Comparison of ENCODE assay signal across 18 cellular contexts in genomic region chr18:9177466-9177865, GRCh38. TPM values are rescaled to one million over a fixed set of nuclear protein-coding genes. Genes with fewer than 3 reads are reported as not detected.
A peak's percentile ranks its signal among the peaks of the same experiment; 100 is the strongest.
DNase-seq lines count a peak whose midpoint lies in the region; ATAC-seq, FAIRE-seq and TF ChIP-seq lines count a peak whose summit lies in the region.
"Had no signal": no experiment of that assay in that cellular context is flagged by ENCODE, and none has a peak within 500 bp of the region (broad histone marks: within the 10 kb centered on the region; RNA-seq: fewer than 3 reads in every experiment).

No MANE protein-coding gene starts in this region.

- DNase-seq in activated T-cell treated with anti-CD3 and anti-CD28 coated beads, Interleukin-2, amount 50 U/mL, for 72 hours = no peak
- DNase-seq in activated T-cell treated with anti-CD3 and anti-CD28 coated beads for 4 hours (no peak), GM18507 (ENCODE audit: extremely low spot score, insufficient read length, low read depth) (no peak), psoas muscle (no peak)
- no peak for DNase-seq in CD4-positive, CD25-positive, alpha-beta regulatory T cell
- DNase-seq: CD8-positive, alpha-beta T cell; Kasumi-1; MG63; NCI-H1048; NCI-H146; NCI-H2029 treated with DMSO at 0.1 percent for 48 hours; NCI-H2171; NCI-H526 had no signal

- H3K36me3 Mint-ChIP-seq in activated T-cell treated with anti-CD3 and anti-CD28 coated beads, Interleukin-2, amount 50 U/mL, for 72 hours (ENCODE audit: insufficient read depth in 2 of 2) = peaks cover 9 to 25% of the 10 kb centered on the region in 2 donors
- H3K36me3 Mint-ChIP-seq in CD4-positive, CD25-positive, alpha-beta regulatory T cell = peaks cover 27% of the 10 kb centered on the region

- ATAC-seq in activated T-cell treated with anti-CD3 and anti-CD28 coated beads, Interleukin-2, amount 50 U/mL, for 72 hours (replicated peaks in 1 of 2) = no peak
- no peak for ATAC-seq in CD4-positive, CD25-positive, alpha-beta regulatory T cell (ENCODE audit: low read depth in 2 of 2)
- ATAC-seq in psoas muscle (peak; percentile 20 to 73 (median 52)), GM19328 (IDR thresholded peaks at IDR 0.05; ENCODE audit: unreplicated experiment) (no peak), GM21723 (IDR thresholded peaks at IDR 0.05; ENCODE audit: unreplicated experiment) (no peak)
- ATAC-seq: A549; CD8-positive, alpha-beta T cell had no signal

- H3K27me3 Mint-ChIP-seq in activated T-cell treated with anti-CD3 and anti-CD28 coated beads, Interleukin-2, amount 50 U/mL, for 72 hours (ENCODE audit: low read depth) = no peaks in the 10 kb centered on the region
- H3K27me3 Mint-ChIP-seq in CD4-positive, CD25-positive, alpha-beta regulatory T cell = no peaks in the 10 kb centered on the region

- H3K4me1 Mint-ChIP-seq in activated T-cell treated with anti-CD3 and anti-CD28 coated beads, Interleukin-2, amount 50 U/mL, for 72 hours (ENCODE audit: low read depth) = peaks cover 47% of the 10 kb centered on the region
- H3K4me1 Mint-ChIP-seq in CD4-positive, CD25-positive, alpha-beta regulatory T cell = peaks cover 39 to 92% (median 63%) of the 10 kb centered on the region in 4 donors

- TF ChIP-seq CTCF in psoas muscle (IDR thresholded peaks at IDR 0.05) = no peak

- no peaks in the 10 kb centered on the region for H3K27me3 ChIP-seq in CD4-positive, CD25-positive, alpha-beta regulatory T cell (ENCODE audit: control insufficient read depth, insufficient read depth, low read length)
- H3K27me3 ChIP-seq in psoas muscle (ENCODE audit: insufficient read depth in 3 of 3, low read length in 2 of 3) = no peaks in the 10 kb centered on the region
- H3K27me3 ChIP-seq: MG63 had no signal

- H3K4me1 ChIP-seq in CD4-positive, CD25-positive, alpha-beta regulatory T cell (ENCODE audit: control insufficient read depth, insufficient read depth, low read length, poor library complexity, severe bottlenecking) = peaks cover 30% of the 10 kb centered on the region
- H3K4me1 ChIP-seq in psoas muscle = peaks cover 38% of the 10 kb centered on the region
- H3K4me1 ChIP-seq: A549 had no signal

- peak overlapping the region; percentile 68 for H3K27ac Mint-ChIP-seq in activated T-cell treated with anti-CD3 and anti-CD28 coated beads, Interleukin-2, amount 50 U/mL, for 72 hours
- H3K27ac Mint-ChIP-seq in CD4-positive, CD25-positive, alpha-beta regulatory T cell = peak overlapping the region in 1 of 3 donors; percentile 13
- H3K27ac Mint-ChIP-seq: CD8-positive, alpha-beta T cell had no signal

- H3K9me3 Mint-ChIP-seq in activated T-cell treated with anti-CD3 and anti-CD28 coated beads, Interleukin-2, amount 50 U/mL, for 72 hours = peaks cover under 1 to 3% of the 10 kb centered on the region in 2 donors
- no peaks in the 10 kb centered on the region for H3K9me3 Mint-ChIP-seq in CD4-positive, CD25-positive, alpha-beta regulatory T cell
- H3K9me3 Mint-ChIP-seq: CD8-positive, alpha-beta T cell had no signal

- FAIRE-seq in GM18507 (lab: Jason Lieb, UNC) = peak; percentile 51
- FAIRE-seq: A549, GM12892, H1 had no signal

- no peaks in the 10 kb centered on the region for H3K9me3 ChIP-seq in CD4-positive, CD25-positive, alpha-beta regulatory T cell (ENCODE audit: control insufficient read depth in 2 of 2, low read length in 2 of 2)
- no peaks in the 10 kb centered on the region for H3K9me3 ChIP-seq in psoas muscle
- H3K9me3 ChIP-seq: A549, MG63 had no signal

- peak overlapping the region; percentile 24 for H3K4me3 ChIP-seq in CD4-positive, CD25-positive, alpha-beta regulatory T cell (ENCODE audit: low read depth, low read length)
- no peak overlapping the region for H3K4me3 ChIP-seq in psoas muscle
- H3K4me3 ChIP-seq: A549, MG63 had no signal

- peak overlapping the region in 1 of 2 donors; percentile 8 for H3K4me3 Mint-ChIP-seq in activated T-cell treated with anti-CD3 and anti-CD28 coated beads, Interleukin-2, amount 50 U/mL, for 72 hours
- no peak overlapping the region for H3K4me3 Mint-ChIP-seq in CD4-positive, CD25-positive, alpha-beta regulatory T cell
- H3K4me3 Mint-ChIP-seq: CD8-positive, alpha-beta T cell had no signal

- 44 to 57% (median 45%) methylated on average over 4 of the region's 4 CpGs for WGBS in psoas muscle, 3 donors

- intact Hi-C loops in psoas muscle (cut with DNase I) = no loop called here

- no peak overlapping the region for H3K27ac ChIP-seq in CD4-positive, CD25-positive, alpha-beta regulatory T cell (ENCODE audit: insufficient read depth, low read length, poor library complexity, severe bottlenecking)
- H3K27ac ChIP-seq in psoas muscle = peak overlapping the region; percentile 2
- H3K27ac ChIP-seq: A549 had no signal

- H3K36me3 ChIP-seq in CD4-positive, CD25-positive, alpha-beta regulatory T cell (ENCODE audit: control insufficient read depth, insufficient read depth, low read length) = peaks cover 30% of the 10 kb centered on the region
- H3K36me3 ChIP-seq in psoas muscle (ENCODE audit: insufficient read depth in 1 of 2, low read depth in 1 of 2) = peaks cover 0 to 1% of the 10 kb centered on the region in 2 donors

RNA-seq across cellular contexts. Expression of gene ANKRD12, which starts 40.9 kb away (rescaled TPM):
- total RNA-seq in activated T-cell treated with anti-CD3 and anti-CD28 coated beads, Interleukin-2, amount 50 U/mL, for 72 hours = 100 to 1,000 TPM in 1 of 2 donors, 10 to 100 TPM in 1; 84.4 to 123 TPM
- total RNA-seq in CD4-positive, CD25-positive, alpha-beta regulatory T cell = 200 TPM
- 10 to 100 TPM; 28.2 to 41.9 (median 37.0) TPM for polyA plus RNA-seq in CD4-positive, CD25-positive, alpha-beta regulatory T cell
- 10 to 100 TPM; 36.7 to 49.0 (median 44.4) TPM for total RNA-seq in psoas muscle
- polyA plus RNA-seq in psoas muscle = 10 to 100 TPM in 1 of 3 donors, 1 to 10 TPM in 2; 5.7 to 12.0 (median 5.9) TPM

Comparison
In these comparisons a context has a peak if more than half of its experiments do, and no peak if none do; other contexts are left out.
1. ATAC-seq: peak in psoas muscle (4 of 4); none in activated T-cell treated with anti-CD3 and anti-CD28 coated beads, Interleukin-2, amount 50 U/mL, for 72 hours (0 of 2), CD4-positive, CD25-positive, alpha-beta regulatory T cell (0 of 2), GM19328 (single experiment) and GM21723 (single experiment).